Comparison of ENCODE assay signal across 11 cellular contexts in the genomic region with DNA sequence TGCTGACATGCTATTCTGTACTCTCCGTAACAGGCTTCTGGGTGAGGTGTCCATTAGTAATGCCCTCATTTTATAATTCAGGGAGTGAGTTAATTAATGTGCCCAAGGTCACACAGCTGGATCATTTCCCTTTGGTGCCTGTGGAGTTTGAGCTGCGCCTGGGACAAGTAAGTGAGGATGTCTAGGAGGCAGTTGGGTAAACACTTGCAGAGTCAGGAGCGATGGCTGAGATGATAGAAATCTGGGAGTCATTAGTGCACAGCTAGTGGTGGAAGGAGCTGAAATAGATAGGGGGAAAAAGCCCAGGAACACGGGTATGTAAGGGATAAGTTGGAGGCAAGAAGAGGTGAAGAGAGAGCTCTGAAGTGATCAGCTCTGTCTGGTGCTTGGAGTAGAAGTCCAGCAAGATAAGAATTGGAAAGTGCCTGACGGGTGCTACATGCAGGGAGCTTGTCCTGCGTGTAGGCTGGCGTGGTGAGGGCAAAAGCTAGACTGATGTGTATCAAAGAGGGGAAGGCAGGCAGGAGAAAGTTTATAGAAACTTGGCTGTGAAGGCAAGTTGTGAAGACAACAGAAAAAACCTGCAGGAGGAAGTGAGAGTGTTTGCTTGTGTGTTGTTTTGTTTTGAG. TPM values are rescaled to one million over a fixed set of nuclear protein-coding genes. Genes with fewer than 3 reads are reported as not detected.
DNase-seq lines count a peak whose midpoint lies in the region; ATAC-seq and TF ChIP-seq lines count a peak whose summit lies in the region.
"Had no signal": no experiment of that assay in that cellular context is flagged by ENCODE, and none has a peak within 500 bp of the region (broad histone marks: within the 10 kb centered on the region; RNA-seq: fewer than 3 reads in every experiment).

No MANE protein-coding gene starts in this region.

- dilution Hi-C loops in IMR-90 (cut with HindIII; ENCODE audit: low sequenced_read_pairs, unreplicated experiment), result no loop called here

- in situ Hi-C loops in IMR-90 (cut with MboI; ENCODE audit: low sequenced_read_pairs), result no loop called here
- in situ Hi-C loops in gastrocnemius medialis (cut with MboI; ENCODE audit: low sequenced_read_pairs in 4 of 4), result loop anchor here in 1 of 4 donors (25.0 kb wide), 1 partner anchor 654 kb away; a partner anchor contains a TSS

- H2AFZ ChIP-seq in IMR-90 (replicated peaks; ENCODE audit: low read length, poor library complexity), result peak overlapping the region; percentile 95

- peaks cover 13% of the 10 kb centered on the region for H3K9me1 ChIP-seq in IMR-90 (ENCODE audit: insufficient read depth, low read length)

- H3K27ac ChIP-seq in IMR-90 (ENCODE audit: insufficient read depth, low read length), result no peak overlapping the region
- peak overlapping the region; percentile 86 for H3K27ac ChIP-seq in effector memory CD4-positive, alpha-beta T cell (ENCODE audit: insufficient read depth, low read length, poor library complexity, severe bottlenecking)
- H3K27ac ChIP-seq in gastrocnemius medialis, result peak overlapping the region in 3 of 4 donors; percentile 91 to 92 (median 92)

- H2AK9ac ChIP-seq in IMR-90 (replicated peaks; ENCODE audit: low read depth, low read length, poor library complexity), result no peak overlapping the region

- peaks cover 2% of the 10 kb centered on the region for H3K4me1 Mint-ChIP-seq in activated T-cell treated with anti-CD3 and anti-CD28 coated beads, Interleukin-2, amount 50 U/mL, for 4 hours (ENCODE audit: low read depth)

- 28% methylated on average over 3 of the region's 7 CpGs; no CpG with 5 or more reads in 1 of the 2 experiments for WGBS in IMR-90 (ENCODE audit: extremely low coverage in 2 of 2, insufficient read length in 1 of 2), 2 experiments

- H3K14ac ChIP-seq in IMR-90 (replicated peaks; ENCODE audit: low read depth, low read length), result no peak overlapping the region; the same call in 1 of the 2 replicates

- peaks cover 3 to 21% of the 10 kb centered on the region in 2 experiments; a peak in 2 of 4 replicates for H3K79me1 ChIP-seq in IMR-90 (ENCODE audit: low read depth in 1 of 2, low read length in 2 of 2)

- POLR2A ChIA-PET in IMR-90 (lab: Charles Lee; ENCODE audit: unreplicated experiment), result no interaction called here

- no peak overlapping the region for H3K4me3 Mint-ChIP-seq in activated T-cell treated with anti-CD3 and anti-CD28 coated beads, Interleukin-2, amount 50 U/mL, for 4 hours
- H3K4me3 Mint-ChIP-seq: activated naive CD8-positive, alpha-beta T cell had no signal

- no peaks in the 10 kb centered on the region for H3K27me3 Mint-ChIP-seq in activated T-cell treated with anti-CD3 and anti-CD28 coated beads, Interleukin-2, amount 50 U/mL, for 4 hours (ENCODE audit: low read depth)
- H3K27me3 Mint-ChIP-seq: activated naive CD8-positive, alpha-beta T cell had no signal

- no peak for ATAC-seq in IMR-90 (ENCODE audit: low read depth)
- ATAC-seq in gastrocnemius medialis, result no peak
- no peak for ATAC-seq in activated T-cell treated with anti-CD3 and anti-CD28 coated beads, Interleukin-2, amount 50 U/mL, for 4 hours
- ATAC-seq in GM21360 (IDR thresholded peaks at IDR 0.05; ENCODE audit: unreplicated experiment), result no peak

- H3K23ac ChIP-seq in IMR-90 (ENCODE audit: low read depth, low read length), result peak overlapping the region; percentile 62; the same call in 1 of the 2 replicates

- H3K36me3 ChIP-seq in ES-I3 (ENCODE audit: insufficient read depth, low read length) (no peaks in the 10 kb centered on the region), IMR-90 (ENCODE audit: control insufficient read depth, insufficient read depth, low read length) (no peaks in the 10 kb centered on the region), gastrocnemius medialis (no peaks in the 10 kb centered on the region)
- H3K36me3 ChIP-seq in effector memory CD4-positive, alpha-beta T cell (ENCODE audit: control insufficient read depth, insufficient read depth, low read length), result no peaks in the 10 kb centered on the region

- no peak for TF ChIP-seq CTCF in IMR-90 (conservative IDR thresholded peaks at IDR 0.05; ENCODE audit: low read depth, low read length)
- no peak for TF ChIP-seq CTCF in gastrocnemius medialis (IDR thresholded peaks at IDR 0.05 in 4 of 5, conservative IDR thresholded peaks at IDR 0.05 in 1 of 5)

- TF ChIP-seq RAD21 in IMR-90 (IDR thresholded peaks at IDR 0.05; ENCODE audit: low read length), result no peak

- H3K18ac ChIP-seq in IMR-90 (ENCODE audit: low read depth, low read length), result no peak overlapping the region

- DNase-seq in IMR-90 (peak; percentile 7), gastrocnemius medialis (no peak), NCI-H1105 treated with DMSO at 0.1 percent for 48 hours (lab: John Stamatoyannopoulos, UW) (no peak), islet precursor cell (no peak)
- no peak for DNase-seq in effector memory CD4-positive, alpha-beta T cell
- no peak for DNase-seq in activated T-cell treated with anti-CD3 and anti-CD28 coated beads, Interleukin-2, amount 50 U/mL, for 4 hours
- DNase-seq: cortex of kidney, NCI-H2081 treated with DMSO at 0.1 percent for 48 hours had no signal

- H4K8ac ChIP-seq in IMR-90 (ENCODE audit: low read depth in 2 of 2, low read length in 2 of 2), result peak overlapping the region in 1 of 2 experiments; percentile 86; a peak in 2 of 4 replicates

- CTCF ChIA-PET in IMR-90 (lab: Yijun Ruan, JAX), result interaction anchor here (0.6 kb wide), 1 partner anchor 135 kb away, joined by 4 read pairs; no protein-coding TSS in a partner anchor

- H4K91ac ChIP-seq in IMR-90 (ENCODE audit: insufficient read depth, low read depth, low read length), result no peak overlapping the region

- H2BK120ac ChIP-seq in IMR-90 (ENCODE audit: low read depth, low read length), result no peak overlapping the region

- H3K9me3 Mint-ChIP-seq in activated T-cell treated with anti-CD3 and anti-CD28 coated beads, Interleukin-2, amount 50 U/mL, for 4 hours, result no peaks in the 10 kb centered on the region

- no peak overlapping the region for H2BK5ac ChIP-seq in IMR-90 (ENCODE audit: low read depth, low read length, poor library complexity, severe bottlenecking)

- H4K20me1 ChIP-seq in IMR-90 (ENCODE audit: insufficient read depth, low read length), result peaks cover 28% of the 10 kb centered on the region

- TF ChIP-seq POLR2A in IMR-90 (IDR thresholded peaks at IDR 0.05; ENCODE audit: low read depth, low read length) (no peak), gastrocnemius medialis (IDR thresholded peaks at IDR 0.05) (no peak)

- peak overlapping the region; percentile 24; the same call in 1 of the 2 replicates for H2AK5ac ChIP-seq in IMR-90 (ENCODE audit: low read depth, low read length)

- no TSS peak for BruUV-seq in IMR-90 (replicated peaks; lab: Mats Ljungman, UMichigan)

- intact Hi-C loops in IMR-90 (cut with micrococcal nuclease), result loop anchor here (5.0 kb wide), 1 partner anchor 524 kb away; no protein-coding TSS in a partner anchor
- intact Hi-C loops in gastrocnemius medialis (cut with DNase I; ENCODE audit: low total_unique reads), result loop anchor here (5.0 kb wide), 1 partner anchor 139 kb away; a partner anchor contains a TSS

- H3K9me3 ChIP-seq in ES-I3 (ENCODE audit: control insufficient read depth, insufficient read depth, low read length) (no peaks in the 10 kb centered on the region), IMR-90 (ENCODE audit: control insufficient read depth, insufficient read depth, low read length) (no peaks in the 10 kb centered on the region), gastrocnemius medialis (no peaks in the 10 kb centered on the region)
- H3K9me3 ChIP-seq in effector memory CD4-positive, alpha-beta T cell (ENCODE audit: control insufficient read depth, low read length), result no peaks in the 10 kb centered on the region

- H4K5ac ChIP-seq in IMR-90 (ENCODE audit: low read depth, low read length), result 0 out of 2 replicates have a peak overlapping the region, but pooled peaks have one; percentile 6

- H3K4me3 ChIP-seq in IMR-90 (ENCODE audit: insufficient read depth, low read depth, low read length) (no peak overlapping the region), gastrocnemius medialis (no peak overlapping the region)
- H3K4me3 ChIP-seq in effector memory CD4-positive, alpha-beta T cell (ENCODE audit: insufficient read depth, low read depth, low read length, poor library complexity, severe bottlenecking), result no peak overlapping the region

- H3K9ac ChIP-seq in ES-I3 (ENCODE audit: low read depth, low read length), result peak overlapping the region; percentile 77; the same call in 1 of the 2 replicates
- no peak overlapping the region for H3K9ac ChIP-seq in IMR-90 (ENCODE audit: low read depth, low read length)

- H3K4me1 ChIP-seq in ES-I3 (ENCODE audit: insufficient read depth, low read length), result peaks cover 24% of the 10 kb centered on the region
- H3K4me1 ChIP-seq in IMR-90 (ENCODE audit: control insufficient read depth, insufficient read depth, low read length), result peaks cover 22% of the 10 kb centered on the region
- peaks cover 20% of the 10 kb centered on the region for H3K4me1 ChIP-seq in effector memory CD4-positive, alpha-beta T cell (ENCODE audit: control insufficient read depth, insufficient read depth, low read length, poor library complexity, severe bottlenecking)
- H3K4me1 ChIP-seq in gastrocnemius medialis, result peaks cover 31 to 32% of the 10 kb centered on the region in 2 donors

- H3K4me2 ChIP-seq in IMR-90 (ENCODE audit: low read depth, low read length), result no peak overlapping the region; the same call in 1 of the 2 replicates

- no peak overlapping the region for H2BK20ac ChIP-seq in IMR-90 (ENCODE audit: low read depth, low read length)

- peak overlapping the region; percentile 42; the same call in 1 of the 2 replicates for H3K4ac ChIP-seq in IMR-90 (ENCODE audit: low read depth, low read length)

- H2BK15ac ChIP-seq in IMR-90 (ENCODE audit: low read depth, low read length), result no peak overlapping the region

- H3K36me3 Mint-ChIP-seq in activated T-cell treated with anti-CD3 and anti-CD28 coated beads, Interleukin-2, amount 50 U/mL, for 4 hours (ENCODE audit: insufficient read depth), result no peaks in the 10 kb centered on the region
- H3K36me3 Mint-ChIP-seq: activated naive CD8-positive, alpha-beta T cell had no signal

- H3K27me3 ChIP-seq in IMR-90 (ENCODE audit: control insufficient read depth, insufficient read depth, low read length), result no peaks in the 10 kb centered on the region
- no peaks in the 10 kb centered on the region for H3K27me3 ChIP-seq in effector memory CD4-positive, alpha-beta T cell (replicated peaks; ENCODE audit: control insufficient read depth, insufficient read depth, low read length, poor library complexity, severe bottlenecking)
- no peaks in the 10 kb centered on the region for H3K27me3 ChIP-seq in gastrocnemius medialis

- H3K56ac ChIP-seq in IMR-90 (ENCODE audit: extremely low read depth, insufficient read depth, low read length), result no peak overlapping the region

RNA-seq across cellular contexts. Expression of a gene that starts 1.7 kb away (rescaled TPM):
- total RNA-seq in IMR-90 (2012; rRNA removed), result 2.7 and 5.0 TPM in 2 replicates
- polyA plus RNA-seq in IMR-90 (2012; rRNA removed), result 9.7 and 12.1 TPM in 2 replicates
- polyA plus RNA-seq in IMR-90 (2012; cell fraction: cytosol; rRNA removed), result 4.5 and 6.3 TPM in 2 replicates
- 22.9 and 37.4 TPM in 2 replicates for polyA plus RNA-seq in IMR-90 (2012; cell fraction: nucleus; rRNA removed; ENCODE audit: low replicate concordance)
- total RNA-seq in gastrocnemius medialis, result 10 to 100 TPM in 2 of 4 donors, 1 to 10 TPM in 2; 8.2 to 11.5 (median 10.0) TPM
- 10 to 100 TPM; 56.9 to 60.1 (median 59.7) TPM for total RNA-seq in activated T-cell treated with anti-CD3 and anti-CD28 coated beads, Interleukin-2, amount 50 U/mL, for 4 hours
